In genomic region chr2:46394649-46395510, GRCh38 we compare ENCODE assay signal across 27 cellular contexts.
DNase-seq lines count a peak whose midpoint lies in the region; ATAC-seq, FAIRE-seq and TF ChIP-seq lines count a peak whose summit lies in the region.
"Had no signal": no experiment of that assay in that cellular context is flagged by ENCODE, and none has a peak within 500 bp of the region (broad histone marks: within the 10 kb centered on the region; RNA-seq: fewer than 3 reads in every experiment).

No MANE protein-coding gene starts in this region.

- CTCF ChIA-PET in GM12878 (lab: Yijun Ruan, JAX): interaction anchor here (0.9 to 2.5 kb wide), 3 partner anchors 11 to 384 kb away, joined by 4 to 7 read pairs (median 5); no protein-coding TSS in a partner anchor

- no peaks in the 10 kb centered on the region for H3F3A ChIP-seq in MM.1S (ENCODE audit: insufficient read depth, low read length)

- SMC1A ChIA-PET in GM12878 (lab: Charles Lee; ENCODE audit: uncharacterized antibody, unreplicated experiment): interaction anchor here (0.6 to 2.7 kb wide), 6 partner anchors 18 to 1274 kb away, joined by 3 to 10 read pairs (median 3); no protein-coding TSS in a partner anchor

- H2AFZ ChIP-seq in GM12878 (ENCODE audit: control insufficient read depth, low read depth, low read length) (no peak overlapping the region), MM.1S (ENCODE audit: low read length) (no peak overlapping the region)

- H3K9me3 ChIP-seq in GM12878 (replicated peaks; ENCODE audit: control insufficient read depth, insufficient read depth, low read length): no peaks in the 10 kb centered on the region
- no peaks in the 10 kb centered on the region for H3K9me3 ChIP-seq in MM.1S (replicated peaks; ENCODE audit: insufficient read depth, low read length)
- H3K9me3 ChIP-seq: A549, heart left ventricle, psoas muscle, uterus had no signal

- H3K4me1 ChIP-seq in GM12878 (ENCODE audit: control insufficient read depth, insufficient read depth, low read length) (no peaks in the 10 kb centered on the region), MM.1S (ENCODE audit: low read length) (no peaks in the 10 kb centered on the region)
- H3K4me1 ChIP-seq: psoas muscle, uterus had no signal

- peak in 1 of 2 experiments; percentile 19; a peak in 1 of 4 replicates for TF ChIP-seq EP300 in GM12878 (IDR thresholded peaks at IDR 0.05; ENCODE audit: borderline replicate concordance in 1 of 2, control insufficient read depth in 1 of 2, low read depth in 2 of 2, low read length in 2 of 2)

- H3K4me1 Mint-ChIP-seq in stimulated activated naive CD8-positive, alpha-beta T cell treated with anti-CD3 and anti-CD28 coated beads, Interleukin-15, amount 100 ng/mL, for 72 hours: peaks cover 9% of the 10 kb centered on the region
- H3K4me1 Mint-ChIP-seq: B cell, brain had no signal

- no peak for TF ChIP-seq POLR2A in GM12878 (IDR thresholded peaks at IDR 0.05; ENCODE audit: low read depth, low read length)

- intact Hi-C loops in GM12878 (cut with micrococcal nuclease; ENCODE audit: unreplicated experiment): no loop called here

- H3K4me2 ChIP-seq in GM12878 (ENCODE audit: control insufficient read depth, insufficient read depth) (no peak overlapping the region), MM.1S (ENCODE audit: low read depth, low read length) (no peak overlapping the region)
- H3K4me2 ChIP-seq: A549 had no signal

- H3K9me3 Mint-ChIP-seq in stimulated activated naive CD8-positive, alpha-beta T cell treated with anti-CD3 and anti-CD28 coated beads, Interleukin-15, amount 100 ng/mL, for 72 hours: no peaks in the 10 kb centered on the region
- H3K9me3 Mint-ChIP-seq: activated naive CD8-positive, alpha-beta T cell treated with anti-CD3 and anti-CD28 coated beads, Interleukin-2, amount 10 ng/mL, durations not matched to agents 7 days and 5 days; HFFc6 had no signal

- in situ Hi-C loops in GM12878 (cut with MboI): no loop called here

- FAIRE-seq in GM12878 (lab: Jason Lieb, UNC): peak; percentile 41
- FAIRE-seq: A549 had no signal

- H3K27ac Mint-ChIP-seq in stimulated activated naive CD8-positive, alpha-beta T cell treated with anti-CD3 and anti-CD28 coated beads, Interleukin-15, amount 100 ng/mL, for 72 hours: no peak overlapping the region
- H3K27ac Mint-ChIP-seq: activated naive CD8-positive, alpha-beta T cell treated with anti-CD3 and anti-CD28 coated beads, Interleukin-2, amount 10 ng/mL, durations not matched to agents 7 days and 5 days; B cell; brain; HFFc6; T-helper 17 cell had no signal

- TF ChIP-seq CTCF in GM12878 (IDR thresholded peaks at IDR 0.05 in 2 of 3, conservative IDR thresholded peaks at IDR 0.05 in 1 of 3; ENCODE audit: control insufficient read depth in 2 of 3, extremely low read depth in 1 of 3, insufficient read depth in 1 of 3, low read depth in 3 of 3, low read length in 3 of 3): no peak
- no peak for TF ChIP-seq CTCF in MM.1S (IDR thresholded peaks at IDR 0.05; ENCODE audit: low read length)

- H3K9ac ChIP-seq in GM12878 (ENCODE audit: control insufficient read depth, insufficient read depth, low read length) (no peak overlapping the region), MM.1S (ENCODE audit: low read length) (no peak overlapping the region)

- H3K36me3 ChIP-seq in GM12878 (ENCODE audit: control insufficient read depth in 2 of 2, insufficient read depth in 2 of 2, low read length in 1 of 2): no peaks in the 10 kb centered on the region
- H3K36me3 ChIP-seq in MM.1S (replicated peaks; ENCODE audit: insufficient read depth, low read length): no peaks in the 10 kb centered on the region
- H3K36me3 ChIP-seq: heart left ventricle, uterus had no signal

- no peaks in the 10 kb centered on the region for H3K79me2 ChIP-seq in GM12878 (ENCODE audit: control insufficient read depth, insufficient read depth, low read length)
- H3K79me2 ChIP-seq in MM.1S (ENCODE audit: low read length): no peaks in the 10 kb centered on the region

- no peaks in the 10 kb centered on the region for H4K20me1 ChIP-seq in GM12878 (ENCODE audit: control insufficient read depth, insufficient read depth)
- H4K20me1 ChIP-seq in MM.1S (ENCODE audit: insufficient read depth, low read length): no peaks in the 10 kb centered on the region

- no peaks in the 10 kb centered on the region for H3K9me2 ChIP-seq in MM.1S (replicated peaks; ENCODE audit: insufficient read depth, low read length)

- RAD21 ChIA-PET in GM12878 (lab: Charles Lee; ENCODE audit: unreplicated experiment): interaction anchor here (1.0 kb wide), 1 partner anchor 67 kb away, joined by 3 read pairs; no protein-coding TSS in a partner anchor

- H3K4me3 ChIP-seq in GM12878: no peak overlapping the region
- H3K4me3 ChIP-seq in MM.1S (ENCODE audit: low read length): no peak overlapping the region
- H3K4me3 ChIP-seq: A549, heart left ventricle, psoas muscle, SK-N-MC, uterus had no signal

- 28% methylated on average over 9 of the region's 9 CpGs for WGBS in GM12878 (ENCODE audit: insufficient coverage, insufficient replicate concordance, low lambda C conversion rate, missing lambda C conversion rate)

- H3K27me3 Mint-ChIP-seq in stimulated activated naive CD8-positive, alpha-beta T cell treated with anti-CD3 and anti-CD28 coated beads, Interleukin-15, amount 100 ng/mL, for 72 hours: peaks cover 8% of the 10 kb centered on the region

- peaks cover 0 to 2% of the 10 kb centered on the region in 2 experiments; a peak in 2 of 4 replicates for H3K27me3 ChIP-seq in GM12878 (replicated peaks in 1 of 2; ENCODE audit: control insufficient read depth in 2 of 2, insufficient read depth in 2 of 2, low read length in 1 of 2)
- no peaks in the 10 kb centered on the region for H3K27me3 ChIP-seq in MM.1S (replicated peaks; ENCODE audit: insufficient read depth, low read length)
- H3K27me3 ChIP-seq: heart left ventricle, uterus had no signal

- DNase-seq in SIG-M5 treated with dmso at 0.1 percent for 504 hours (lab: John Stamatoyannopoulos, UW; ENCODE audit: unreplicated experiment): peak; percentile 30
- DNase-seq in SIG-M5 (lab: John Stamatoyannopoulos, UW): no peak
- peak; percentile 22 for DNase-seq in stimulated activated CD4-positive, alpha-beta T cell treated with anti-CD3 and anti-CD28 coated beads, Interleukin-1b, Interleukin-23, amount 100 ng/mL, for 48 hours
- DNase-seq in stimulated activated CD4-positive, alpha-beta T cell treated with anti-CD3 and anti-CD28 coated beads, Interleukin-12 subunit alpha, Interleukin-12 subunit beta, amount 100 ng/mL, for 4 hours: no peak
- peak; percentile 4 for DNase-seq in GM12878 (ENCODE audit: low read depth, low spot score)
- DNase-seq in stimulated activated naive CD8-positive, alpha-beta T cell treated with anti-CD3 and anti-CD28 coated beads, Interleukin-15, amount 100 ng/mL, for 72 hours: peak in 1 of 2 donors; percentile 29
- no peak for DNase-seq in MM.1S
- DNase-seq in NCI-H1105 treated with DMSO at 0.1 percent for 48 hours (lab: John Stamatoyannopoulos, UW): no peak
- DNase-seq: activated CD8-positive, alpha-beta memory T cell treated with anti-CD3 and anti-CD28 coated beads for 24 hours; activated naive CD8-positive, alpha-beta T cell treated with anti-CD3 and anti-CD28 coated beads, Interleukin-2, amount 10 ng/mL, durations not matched to agents 7 days and 5 days; activated T-cell treated with anti-CD3 and anti-CD28 coated beads, Interleukin-2, amount 50 U/mL, for 48 hours; DMS153; effector CD4-positive, alpha-beta T cell; erythroblast; heart left ventricle; HFFc6; kidney glomerular epithelial cell; NCI-H1694 treated with DMSO at 0.1 percent for 48 hours; NCI-H2227 treated with DMSO at 0.1 percent for 48 hours; psoas muscle; T-helper 17 cell; uterus had no signal

- no peak overlapping the region for H3K27ac ChIP-seq in GM12878 (ENCODE audit: control insufficient read depth, insufficient read depth)
- no peak overlapping the region for H3K27ac ChIP-seq in MM.1S (ENCODE audit: low read length)
- H3K27ac ChIP-seq: heart left ventricle, psoas muscle, SK-N-MC, uterus, VCaP had no signal

- TF ChIP-seq RAD21 in GM12878 (IDR thresholded peaks at IDR 0.05; ENCODE audit: insufficient read depth, low read depth, low read length): no peak

- ATAC-seq in GM12878: peak; percentile 53
- peak; percentile 73 for ATAC-seq in stimulated activated naive CD8-positive, alpha-beta T cell treated with anti-CD3 and anti-CD28 coated beads, Interleukin-15, amount 100 ng/mL, for 72 hours
- ATAC-seq: A549, heart left ventricle, psoas muscle, T-helper 17 cell had no signal

- POLR2A ChIA-PET in GM12878 (lab: Charles Lee): no interaction called here

- H3K4me3 Mint-ChIP-seq in stimulated activated naive CD8-positive, alpha-beta T cell treated with anti-CD3 and anti-CD28 coated beads, Interleukin-15, amount 100 ng/mL, for 72 hours: peak overlapping the region in 1 of 2 donors; percentile 11
- H3K4me3 Mint-ChIP-seq: activated naive CD8-positive, alpha-beta T cell treated with anti-CD3 and anti-CD28 coated beads, Interleukin-2, amount 10 ng/mL, durations not matched to agents 7 days and 5 days; B cell; brain; HFFc6; T-helper 17 cell had no signal

- no TSS peak for BruUV-seq in GM12878 (replicated peaks; lab: Mats Ljungman, UMichigan)

TF ChIP-seq in GM12878, 131 proteins besides CTCF, POLR2A, EP300 and RAD21 (continues in another document):
- TF ChIP-seq BHLHE40 (IDR thresholded peaks at IDR 0.05; ENCODE audit: borderline replicate concordance in 1 of 2, low read depth in 2 of 2, low read length in 1 of 2): 0 out of 4 replicates have a peak, but pooled peaks of 1 of the 2 experiments have one; percentile 7
- no peak for TF ChIP-seq HDAC6 (IDR thresholded peaks at IDR 0.05; ENCODE audit: unreplicated experiment)
- TF ChIP-seq FOXK2 (IDR thresholded peaks at IDR 0.05): no peak
- TF ChIP-seq SIN3A (IDR thresholded peaks at IDR 0.05; ENCODE audit: low read depth, low read length): no peak
- TF ChIP-seq, protein P1, sequence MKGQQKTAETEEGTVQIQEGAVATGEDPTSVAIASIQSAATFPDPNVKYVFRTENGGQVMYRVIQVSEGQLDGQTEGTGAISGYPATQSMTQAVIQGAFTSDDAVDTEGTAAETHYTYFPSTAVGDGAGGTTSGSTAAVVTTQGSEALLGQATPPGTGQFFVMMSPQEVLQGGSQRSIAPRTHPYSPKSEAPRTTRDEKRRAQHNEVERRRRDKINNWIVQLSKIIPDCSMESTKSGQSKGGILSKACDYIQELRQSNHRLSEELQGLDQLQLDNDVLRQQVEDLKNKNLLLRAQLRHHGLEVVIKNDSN (IDR thresholded peaks at IDR 0.05; ENCODE audit: borderline replicate concordance, extremely low read length, insufficient read depth, low read depth, low read length): no peak
- TF ChIP-seq RUNX3 (IDR thresholded peaks at IDR 0.05; ENCODE audit: low read length): peak; percentile 62; the same call in 1 of the 2 replicates

Comparison
In these comparisons a context has a peak if more than half of its experiments do, and no peak if none do; other contexts are left out.
1. DNase-seq: peak in SIG-M5 treated with dmso at 0.1 percent for 504 hours (single experiment), stimulated activated CD4-positive, alpha-beta T cell treated with anti-CD3 and anti-CD28 coated beads, Interleukin-1b, Interleukin-23, amount 100 ng/mL, for 48 hours (single experiment) and GM12878 (single experiment); none in SIG-M5 (single experiment), stimulated activated CD4-positive, alpha-beta T cell treated with anti-CD3 and anti-CD28 coated beads, Interleukin-12 subunit alpha, Interleukin-12 subunit beta, amount 100 ng/mL, for 4 hours (single experiment), MM.1S (single experiment) and NCI-H1105 treated with DMSO at 0.1 percent for 48 hours (single experiment).